In genomic region chr22:35313311-35314121, GRCh38 we compare ENCODE assay signal across 8 cellular contexts. TPM values are rescaled to one million over a fixed set of nuclear protein-coding genes. Genes with fewer than 3 reads are reported as not detected.
DNase-seq lines count a peak whose midpoint lies in the region; ATAC-seq and TF ChIP-seq lines count a peak whose summit lies in the region.

No MANE protein-coding gene starts in this region.

- CTCF ChIA-PET in activated CD4-positive, alpha-beta memory T cell treated with anti-CD3 and anti-CD28 coated beads for 36 hours (lab: Charles Lee): interaction anchor here (1.0 to 1.4 kb wide), 2 partner anchors 38 to 753 kb away, joined by 4 to 5 read pairs; no protein-coding TSS in a partner anchor

- no peak overlapping the region for H3K4me3 Mint-ChIP-seq in activated CD4-positive, alpha-beta memory T cell treated with anti-CD3 and anti-CD28 coated beads for 36 hours
- H3K4me3 Mint-ChIP-seq in stimulated activated naive B cell treated with anti-CD40 and anti-IgM and Interleukin-4, amounts not matched to agents 10 μg/mL and 1 μg/mL and 100 μg/mL, for 72 hours: peak overlapping the region in 1 of 2 donors; percentile 70

- H3K27ac Mint-ChIP-seq in activated CD4-positive, alpha-beta memory T cell treated with anti-CD3 and anti-CD28 coated beads for 36 hours: peak overlapping the region; percentile 56
- H3K27ac Mint-ChIP-seq in stimulated activated naive B cell treated with anti-CD40 and anti-IgM and Interleukin-4, amounts not matched to agents 10 μg/mL and 1 μg/mL and 100 μg/mL, for 72 hours: peak overlapping the region; percentile 96

- no peak for TF ChIP-seq CTCF in AG09319 (IDR thresholded peaks at IDR 0.05; ENCODE audit: low read depth, low read length)

- ATAC-seq in Right ventricle myocardium inferior (peak; percentile 58), HG03135 (IDR thresholded peaks at IDR 0.05; ENCODE audit: unreplicated experiment) (no peak), GM19035 (IDR thresholded peaks at IDR 0.05; ENCODE audit: unreplicated experiment) (no peak)
- ATAC-seq in stimulated activated naive B cell treated with anti-CD40 and anti-IgM and Interleukin-4, amounts not matched to agents 10 μg/mL and 1 μg/mL and 100 μg/mL, for 72 hours (replicated peaks): peak; percentile 9 to 24

- no peaks in the 10 kb centered on the region for H3K9me3 Mint-ChIP-seq in activated CD4-positive, alpha-beta memory T cell treated with anti-CD3 and anti-CD28 coated beads for 36 hours
- H3K9me3 Mint-ChIP-seq in stimulated activated naive B cell treated with anti-CD40 and anti-IgM and Interleukin-4, amounts not matched to agents 10 μg/mL and 1 μg/mL and 100 μg/mL, for 72 hours: peaks cover 0 to 2% of the 10 kb centered on the region in 2 donors

- peaks cover 5% of the 10 kb centered on the region for H3K36me3 Mint-ChIP-seq in activated CD4-positive, alpha-beta memory T cell treated with anti-CD3 and anti-CD28 coated beads for 36 hours
- H3K36me3 Mint-ChIP-seq in stimulated activated naive B cell treated with anti-CD40 and anti-IgM and Interleukin-4, amounts not matched to agents 10 μg/mL and 1 μg/mL and 100 μg/mL, for 72 hours: peaks cover 45 to 55% of the 10 kb centered on the region in 2 donors

- POLR2A ChIA-PET in activated CD4-positive, alpha-beta memory T cell treated with anti-CD3 and anti-CD28 coated beads for 36 hours (lab: Charles Lee): no interaction called here

- no peaks in the 10 kb centered on the region for H3K27me3 Mint-ChIP-seq in activated CD4-positive, alpha-beta memory T cell treated with anti-CD3 and anti-CD28 coated beads for 36 hours
- H3K27me3 Mint-ChIP-seq in stimulated activated naive B cell treated with anti-CD40 and anti-IgM and Interleukin-4, amounts not matched to agents 10 μg/mL and 1 μg/mL and 100 μg/mL, for 72 hours: no peaks in the 10 kb centered on the region

- H3K4me1 Mint-ChIP-seq in activated CD4-positive, alpha-beta memory T cell treated with anti-CD3 and anti-CD28 coated beads for 36 hours (ENCODE audit: low read depth): peaks cover 73% of the 10 kb centered on the region
- H3K4me1 Mint-ChIP-seq in stimulated activated naive B cell treated with anti-CD40 and anti-IgM and Interleukin-4, amounts not matched to agents 10 μg/mL and 1 μg/mL and 100 μg/mL, for 72 hours: peaks cover 56 to 77% of the 10 kb centered on the region in 2 donors

- DNase-seq in AG09319 (ENCODE audit: extremely low read depth, low read depth): peak; percentile 42
- peak; percentile 93 for DNase-seq in HT1080 (ENCODE audit: low read depth)
- DNase-seq in activated CD4-positive, alpha-beta memory T cell treated with anti-CD3 and anti-CD28 coated beads for 36 hours: peak; percentile 70
- DNase-seq in Right ventricle myocardium inferior (ENCODE audit: missing footprints): peak; percentile 68
- DNase-seq in stimulated activated naive B cell treated with anti-CD40 and anti-IgM and Interleukin-4, amounts not matched to agents 10 μg/mL and 1 μg/mL and 100 μg/mL, for 72 hours: peak; percentile 39
- DNase-seq in activated gamma-delta T cell (lab: John Stamatoyannopoulos, UW): no peak

- intact Hi-C loops in activated CD4-positive, alpha-beta memory T cell treated with anti-CD3 and anti-CD28 coated beads for 36 hours (cut with micrococcal nuclease): loop anchor here (1.0 kb wide), 1 partner anchor 17 kb away; no protein-coding TSS in a partner anchor
- intact Hi-C loops in Right ventricle myocardium inferior (cut with DNase I): loop anchor here (1.0 to 5.0 kb wide), 2 partner anchors 17 to 56 kb away; partner anchors contain the start of gene HMGXB4

RNA-seq across cellular contexts. Expression of gene TOM1, which starts 13.8 kb away (rescaled TPM):
- 12.0 and 13.7 TPM in 2 replicates for total RNA-seq in HT1080 (2014; rRNA removed; shearing (Covaris generic))
- polyA plus RNA-seq in HT1080 (2015; cell fraction: cytosol; rRNA removed): 16.2 and 16.3 TPM in 2 replicates
- polyA plus RNA-seq in HT1080 (2015; cell fraction: nucleus; rRNA removed): 18.5 and 20.5 TPM in 2 replicates
- 10 to 100 TPM; 29.8 to 31.1 TPM for total RNA-seq in activated CD4-positive, alpha-beta memory T cell treated with anti-CD3 and anti-CD28 coated beads for 36 hours
- total RNA-seq in Right ventricle myocardium inferior: 62.5 TPM

RNA-seq across cellular contexts. Expression of gene HMGXB4, which starts 56.2 kb away (rescaled TPM):
- 12.6 and 13.9 TPM in 2 replicates for total RNA-seq in HT1080 (2014; rRNA removed; shearing (Covaris generic))
- 23.7 and 37.4 TPM in 2 replicates for polyA plus RNA-seq in HT1080 (2015; cell fraction: cytosol; rRNA removed)
- polyA plus RNA-seq in HT1080 (2015; cell fraction: nucleus; rRNA removed): 50.3 and 53.0 TPM in 2 replicates
- 10 to 100 TPM; 33.9 to 35.7 TPM for total RNA-seq in activated CD4-positive, alpha-beta memory T cell treated with anti-CD3 and anti-CD28 coated beads for 36 hours
- total RNA-seq in Right ventricle myocardium inferior: 9.4 TPM

Comparison
In these comparisons a context has a peak if more than half of its experiments do, and no peak if none do; other contexts are left out.
1. ATAC-seq: peak in Right ventricle myocardium inferior (single experiment) and stimulated activated naive B cell treated with anti-CD40 and anti-IgM and Interleukin-4, amounts not matched to agents 10 μg/mL and 1 μg/mL and 100 μg/mL, for 72 hours (2 of 2); none in HG03135 (single experiment) and GM19035 (single experiment).